In genomic region chr5:123997354-123998215, GRCh38 we compare ENCODE assay signal across 16 cellular contexts.
DNase-seq lines count a peak whose midpoint lies in the region; ATAC-seq, FAIRE-seq and TF ChIP-seq lines count a peak whose summit lies in the region.
"Had no signal": no experiment of that assay in that cellular context is flagged by ENCODE, and none has a peak within 500 bp of the region (broad histone marks: within the 10 kb centered on the region; RNA-seq: fewer than 3 reads in every experiment).

No MANE protein-coding gene starts in this region.

- no peak for ATAC-seq in GM18907 (IDR thresholded peaks at IDR 0.05; ENCODE audit: unreplicated experiment)
- ATAC-seq: naive thymus-derived CD4-positive, alpha-beta T cell had no signal

- no peaks in the 10 kb centered on the region for H3K9me3 Mint-ChIP-seq in activated CD4-positive, alpha-beta T cell treated with anti-CD3 and anti-CD28 coated beads, Interleukin-2, amount 10 ng/mL, durations not matched to agents 24 days and 14 days
- H3K9me3 Mint-ChIP-seq: activated B cell treated with CpG ODN at 0.5 μM for 24 hours; activated T-helper 1 cell treated with anti-CD3 and anti-CD28 coated beads, Interleukin-12 subunit alpha, Interleukin-12 subunit beta, Interleukin-2, Interleukin-4 antibody, amounts not matched to agents 30 ng/mL and 10 ng/mL and 1 ng/mL, durations not matched to agents 14 hours and 24 hours and 36 hours had no signal

- no peak for TF ChIP-seq CTCF in bronchial epithelial cell (IDR thresholded peaks at IDR 0.05; ENCODE audit: insufficient read depth, low read length, severe bottlenecking)
- TF ChIP-seq CTCF in GM10266 (IDR thresholded peaks at IDR 0.05; ENCODE audit: control insufficient read depth, insufficient read depth, low read depth, missing control alignments) = no peak

- H3K27ac Mint-ChIP-seq in activated CD4-positive, alpha-beta T cell treated with anti-CD3 and anti-CD28 coated beads, Interleukin-2, amount 10 ng/mL, durations not matched to agents 24 days and 14 days = no peak overlapping the region
- H3K27ac Mint-ChIP-seq: activated B cell treated with CpG ODN at 0.5 μM for 24 hours; activated T-helper 1 cell treated with anti-CD3 and anti-CD28 coated beads, Interleukin-12 subunit alpha, Interleukin-12 subunit beta, Interleukin-2, Interleukin-4 antibody, amounts not matched to agents 30 ng/mL and 10 ng/mL and 1 ng/mL, durations not matched to agents 14 hours and 24 hours and 36 hours; naive thymus-derived CD4-positive, alpha-beta T cell had no signal

- no peaks in the 10 kb centered on the region for H3K27me3 ChIP-seq in bronchial epithelial cell (ENCODE audit: control insufficient read depth, insufficient read depth, low read length)
- H3K27me3 ChIP-seq: suprapubic skin had no signal

- no peaks in the 10 kb centered on the region for H3K36me3 Mint-ChIP-seq in activated CD4-positive, alpha-beta T cell treated with anti-CD3 and anti-CD28 coated beads, Interleukin-2, amount 10 ng/mL, durations not matched to agents 24 days and 14 days (ENCODE audit: low read depth)
- H3K36me3 Mint-ChIP-seq: naive thymus-derived CD4-positive, alpha-beta T cell had no signal

- DNase-seq in AG08395 (ENCODE audit: low spot score) = peak; percentile 76
- peak; percentile 69 for DNase-seq in LHCN-M2 (ENCODE audit: low read depth)
- DNase-seq in bronchial epithelial cell (ENCODE audit: low read depth) = peak; percentile 38
- DNase-seq in myocyte (ENCODE audit: low read depth) = peak; percentile 35
- DNase-seq in activated CD4-positive, alpha-beta T cell treated with anti-CD3 and anti-CD28 coated beads, Interleukin-2, amount 10 ng/mL, durations not matched to agents 24 days and 14 days = no peak
- DNase-seq in cerebellum (ENCODE audit: low spot score) = no peak
- no peak for DNase-seq in GM10266 (ENCODE audit: extremely low spot score)
- DNase-seq: activated B cell treated with CpG ODN at 0.5 μM for 24 hours; C1 segment of cervical spinal cord; naive thymus-derived CD4-positive, alpha-beta T cell; NCI-H1417 treated with DMSO at 0.1 percent for 48 hours; stimulated activated CD4-positive, alpha-beta T cell treated with anti-CD3 and anti-CD28 coated beads, Interleukin-2, amount 100 ng/mL, for 48 hours had no signal

- no peaks in the 10 kb centered on the region for H3K27me3 Mint-ChIP-seq in activated CD4-positive, alpha-beta T cell treated with anti-CD3 and anti-CD28 coated beads, Interleukin-2, amount 10 ng/mL, durations not matched to agents 24 days and 14 days
- H3K27me3 Mint-ChIP-seq: activated B cell treated with CpG ODN at 0.5 μM for 24 hours; naive thymus-derived CD4-positive, alpha-beta T cell had no signal

- H3K4me3 Mint-ChIP-seq in activated CD4-positive, alpha-beta T cell treated with anti-CD3 and anti-CD28 coated beads, Interleukin-2, amount 10 ng/mL, durations not matched to agents 24 days and 14 days = no peak overlapping the region
- H3K4me3 Mint-ChIP-seq: activated B cell treated with CpG ODN at 0.5 μM for 24 hours; activated T-helper 1 cell treated with anti-CD3 and anti-CD28 coated beads, Interleukin-12 subunit alpha, Interleukin-12 subunit beta, Interleukin-2, Interleukin-4 antibody, amounts not matched to agents 30 ng/mL and 10 ng/mL and 1 ng/mL, durations not matched to agents 14 hours and 24 hours and 36 hours; naive thymus-derived CD4-positive, alpha-beta T cell had no signal

- H3K4me3 ChIP-seq in bronchial epithelial cell (ENCODE audit: low read depth, low read length) = no peak overlapping the region
- H3K4me3 ChIP-seq: suprapubic skin had no signal

- FAIRE-seq in bronchial epithelial cell (lab: Jason Lieb, UNC) = no peak
- FAIRE-seq: colon had no signal

- intact Hi-C loops in activated CD4-positive, alpha-beta T cell treated with anti-CD3 and anti-CD28 coated beads, Interleukin-2, amount 10 ng/mL, durations not matched to agents 24 days and 14 days (cut with micrococcal nuclease) = loop anchor here (5.0 kb wide), 1 partner anchor 250 kb away; no protein-coding TSS in a partner anchor

- no peaks in the 10 kb centered on the region for H3K36me3 ChIP-seq in bronchial epithelial cell (ENCODE audit: control insufficient read depth, insufficient read depth, low read length)
- H3K36me3 ChIP-seq: suprapubic skin had no signal

- H3K4me1 Mint-ChIP-seq in activated CD4-positive, alpha-beta T cell treated with anti-CD3 and anti-CD28 coated beads, Interleukin-2, amount 10 ng/mL, durations not matched to agents 24 days and 14 days = no peaks in the 10 kb centered on the region
- H3K4me1 Mint-ChIP-seq: activated B cell treated with CpG ODN at 0.5 μM for 24 hours; naive thymus-derived CD4-positive, alpha-beta T cell had no signal

Comparison
In these comparisons a context has a peak if more than half of its experiments do, and no peak if none do; other contexts are left out.
1. DNase-seq: peak in AG08395 (single experiment), LHCN-M2 (single experiment), bronchial epithelial cell (single experiment) and myocyte (single experiment); none in activated CD4-positive, alpha-beta T cell treated with anti-CD3 and anti-CD28 coated beads, Interleukin-2, amount 10 ng/mL, durations not matched to agents 24 days and 14 days (single experiment), cerebellum (single experiment) and GM10266 (single experiment).